13 cellular contexts compared by ENCODE assay signal in genomic region chr12:93080994-93081809, GRCh38.
DNase-seq lines count a peak whose midpoint lies in the region; ATAC-seq and TF ChIP-seq lines count a peak whose summit lies in the region.
"Had no signal": no experiment of that assay in that cellular context is flagged by ENCODE, and none has a peak within 500 bp of the region (broad histone marks: within the 10 kb centered on the region; RNA-seq: fewer than 3 reads in every experiment).

No MANE protein-coding gene starts in this region.

- H3K4me1 ChIP-seq in cardiac muscle cell (ENCODE audit: low read depth) (peaks cover 9% of the 10 kb centered on the region), heart left ventricle (peaks cover 0 to 6% (median 0%) of the 10 kb centered on the region in 12 donors), upper lobe of right lung (no peaks in the 10 kb centered on the region)
- H3K4me1 ChIP-seq: Peyer's patch, spleen had no signal

- H3K36me3 Mint-ChIP-seq in type B pancreatic cell = peaks cover 3% of the 10 kb centered on the region

- peak overlapping the region; percentile 24 for H3K27ac ChIP-seq in cardiac muscle cell
- H3K27ac ChIP-seq in heart left ventricle = no peak overlapping the region
- no peak overlapping the region for H3K27ac ChIP-seq in upper lobe of right lung
- H3K27ac ChIP-seq: Peyer's patch, spleen, VCaP had no signal

- peak overlapping the region; percentile 62 for H3K27ac Mint-ChIP-seq in type B pancreatic cell

- H3K9me3 Mint-ChIP-seq in type B pancreatic cell = peaks cover 10% of the 10 kb centered on the region

- no peak for TF ChIP-seq POLR2A in heart left ventricle (IDR thresholded peaks at IDR 0.05)

- ATAC-seq in heart left ventricle (no peak), upper lobe of right lung (no peak)

- H3K4me3 Mint-ChIP-seq in type B pancreatic cell = no peak overlapping the region

- H3K27me3 ChIP-seq in cardiac muscle cell (no peaks in the 10 kb centered on the region), heart left ventricle (no peaks in the 10 kb centered on the region), upper lobe of right lung (no peaks in the 10 kb centered on the region)
- H3K27me3 ChIP-seq: Peyer's patch, spleen had no signal

- H3K4me1 Mint-ChIP-seq in type B pancreatic cell (ENCODE audit: unreplicated experiment) = peaks cover 16% of the 10 kb centered on the region

- intact Hi-C loops in heart left ventricle (cut with DNase I) = no loop called here
- intact Hi-C loops in upper lobe of right lung (cut with DNase I) = no loop called here

- H3K4me3 ChIP-seq in cardiac muscle cell (no peak overlapping the region), heart left ventricle (no peak overlapping the region), upper lobe of right lung (no peak overlapping the region)
- H3K4me3 ChIP-seq: Peyer's patch, spleen had no signal

- TF ChIP-seq CTCF in cardiac muscle cell (IDR thresholded peaks at IDR 0.05; ENCODE audit: low read depth, low read length) = no peak
- no peak for TF ChIP-seq CTCF in heart left ventricle (IDR thresholded peaks at IDR 0.05)
- TF ChIP-seq CTCF in type B pancreatic cell (conservative IDR thresholded peaks at IDR 0.05) = no peak
- TF ChIP-seq CTCF in upper lobe of right lung (IDR thresholded peaks at IDR 0.05) = no peak

- 80 to 85% (median 82%) methylated on average over 10 of the region's 10 CpGs for WGBS in heart left ventricle, 4 donors

- no peaks in the 10 kb centered on the region for H3K9me3 ChIP-seq in cardiac muscle cell (ENCODE audit: low read depth)
- peaks cover 0 to 8% (median 0%) of the 10 kb centered on the region in 12 donors for H3K9me3 ChIP-seq in heart left ventricle
- no peaks in the 10 kb centered on the region for H3K9me3 ChIP-seq in upper lobe of right lung
- H3K9me3 ChIP-seq: Peyer's patch had no signal

- H3K36me3 ChIP-seq in cardiac muscle cell = no peaks in the 10 kb centered on the region
- no peaks in the 10 kb centered on the region for H3K36me3 ChIP-seq in heart left ventricle
- no peaks in the 10 kb centered on the region for H3K36me3 ChIP-seq in upper lobe of right lung
- H3K36me3 ChIP-seq: Peyer's patch, spleen had no signal

- H3K27me3 Mint-ChIP-seq in type B pancreatic cell = no peaks in the 10 kb centered on the region

- DNase-seq in cardiac muscle cell (ENCODE audit: low read depth in 1 of 2, low spot score in 1 of 2) (peak in 1 of 2 donors; percentile 74), heart left ventricle (no peak), astrocyte of the hippocampus (ENCODE audit: low read depth, low spot score) (peak; percentile 85), iPS-NIHi11 (ENCODE audit: low spot score) (peak; percentile 58), type B pancreatic cell (ENCODE audit: extremely low spot score, unreplicated experiment) (no peak), upper lobe of right lung (no peak), LoVo (ENCODE audit: low spot score) (no peak)
- DNase-seq in activated CD8-positive, alpha-beta memory T cell treated with anti-CD3 and anti-CD28 coated beads, Interleukin-2, amount 50 U/mL, for 48 hours = no peak
- DNase-seq: GF-D8, glutamatergic neuron, Peyer's patch, spleen had no signal

Comparison
In these comparisons a context has a peak if more than half of its experiments do, and no peak if none do; other contexts are left out.
1. DNase-seq: peak in astrocyte of the hippocampus (single experiment) and iPS-NIHi11 (single experiment); none in heart left ventricle (0 of 5), type B pancreatic cell (single experiment), upper lobe of right lung (single experiment), LoVo (single experiment) and activated CD8-positive, alpha-beta memory T cell treated with anti-CD3 and anti-CD28 coated beads, Interleukin-2, amount 50 U/mL, for 48 hours (single experiment).